1 cellular context compared by ENCODE assay signal in the genomic region with DNA sequence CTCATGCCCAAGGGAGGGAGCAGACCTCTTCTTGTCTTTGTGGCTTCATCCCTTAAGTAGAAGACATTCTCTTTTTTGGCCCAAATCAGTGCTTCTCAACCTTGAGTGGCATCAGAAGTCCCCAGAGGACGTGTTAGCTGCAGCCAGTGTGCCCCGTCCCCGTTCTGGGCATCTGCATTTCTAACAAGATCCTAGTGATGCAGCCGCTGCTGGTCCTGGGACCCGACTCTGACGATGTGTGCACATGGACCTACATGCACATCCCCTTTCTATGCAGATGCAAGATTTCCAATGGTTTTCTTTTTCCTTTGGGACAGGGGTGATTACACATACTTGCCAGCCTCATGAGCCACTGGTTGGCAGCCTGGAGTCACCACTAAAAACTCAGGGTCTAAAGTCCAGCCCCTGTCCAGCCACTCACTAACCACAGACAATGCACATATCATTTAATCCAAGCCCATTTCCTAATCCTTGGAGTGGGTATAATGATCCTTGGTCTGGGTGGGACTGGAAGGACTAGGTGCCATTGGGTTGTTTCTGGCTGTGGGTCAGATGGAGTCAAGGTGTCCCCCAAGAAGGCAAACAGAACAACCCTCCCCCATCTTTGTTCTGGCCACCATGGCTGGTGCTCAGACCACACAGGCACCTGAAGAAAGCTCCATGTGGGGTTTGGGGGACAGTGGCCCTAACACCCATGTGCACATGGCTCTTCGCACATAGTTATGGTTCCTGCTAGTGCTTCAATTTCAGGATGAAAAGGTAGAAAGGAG.
TF ChIP-seq lines count a peak whose summit lies in the region.

No MANE protein-coding gene starts in this region.

TF ChIP-seq in GM12878, 131 proteins besides CTCF, POLR2A, EP300 and RAD21:
- TF ChIP-seq, protein P1, sequence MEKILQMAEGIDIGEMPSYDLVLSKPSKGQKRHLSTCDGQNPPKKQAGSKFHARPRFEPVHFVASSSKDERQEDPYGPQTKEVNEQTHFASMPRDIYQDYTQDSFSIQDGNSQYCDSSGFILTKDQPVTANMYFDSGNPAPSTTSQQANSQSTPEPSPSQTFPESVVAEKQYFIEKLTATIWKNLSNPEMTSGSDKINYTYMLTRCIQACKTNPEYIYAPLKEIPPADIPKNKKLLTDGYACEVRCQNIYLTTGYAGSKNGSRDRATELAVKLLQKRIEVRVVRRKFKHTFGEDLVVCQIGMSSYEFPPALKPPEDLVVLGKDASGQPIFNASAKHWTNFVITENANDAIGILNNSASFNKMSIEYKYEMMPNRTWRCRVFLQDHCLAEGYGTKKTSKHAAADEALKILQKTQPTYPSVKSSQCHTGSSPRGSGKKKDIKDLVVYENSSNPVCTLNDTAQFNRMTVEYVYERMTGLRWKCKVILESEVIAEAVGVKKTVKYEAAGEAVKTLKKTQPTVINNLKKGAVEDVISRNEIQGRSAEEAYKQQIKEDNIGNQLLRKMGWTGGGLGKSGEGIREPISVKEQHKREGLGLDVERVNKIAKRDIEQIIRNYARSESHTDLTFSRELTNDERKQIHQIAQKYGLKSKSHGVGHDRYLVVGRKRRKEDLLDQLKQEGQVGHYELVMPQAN (conservative IDR thresholded peaks at IDR 0.05) = no peak
- TF ChIP-seq LARP7 (IDR thresholded peaks at IDR 0.05) (no peak), CBX5 (IDR thresholded peaks at IDR 0.05; ENCODE audit: low read depth) (no peak), IKZF1 (conservative IDR thresholded peaks at IDR 0.05) (no peak), STAT1 (conservative IDR thresholded peaks at IDR 0.05) (no peak), BMI1 (IDR thresholded peaks at IDR 0.05; ENCODE audit: borderline replicate concordance) (no peak), TARDBP (IDR thresholded peaks at IDR 0.05; ENCODE audit: borderline replicate concordance) (no peak), PAX5 (IDR thresholded peaks at IDR 0.05; ENCODE audit: borderline replicate concordance, low read depth, low read length) (no peak), NFYA (IDR thresholded peaks at IDR 0.05; ENCODE audit: borderline replicate concordance, low read depth, low read length) (no peak)
- TF ChIP-seq, protein P2, sequence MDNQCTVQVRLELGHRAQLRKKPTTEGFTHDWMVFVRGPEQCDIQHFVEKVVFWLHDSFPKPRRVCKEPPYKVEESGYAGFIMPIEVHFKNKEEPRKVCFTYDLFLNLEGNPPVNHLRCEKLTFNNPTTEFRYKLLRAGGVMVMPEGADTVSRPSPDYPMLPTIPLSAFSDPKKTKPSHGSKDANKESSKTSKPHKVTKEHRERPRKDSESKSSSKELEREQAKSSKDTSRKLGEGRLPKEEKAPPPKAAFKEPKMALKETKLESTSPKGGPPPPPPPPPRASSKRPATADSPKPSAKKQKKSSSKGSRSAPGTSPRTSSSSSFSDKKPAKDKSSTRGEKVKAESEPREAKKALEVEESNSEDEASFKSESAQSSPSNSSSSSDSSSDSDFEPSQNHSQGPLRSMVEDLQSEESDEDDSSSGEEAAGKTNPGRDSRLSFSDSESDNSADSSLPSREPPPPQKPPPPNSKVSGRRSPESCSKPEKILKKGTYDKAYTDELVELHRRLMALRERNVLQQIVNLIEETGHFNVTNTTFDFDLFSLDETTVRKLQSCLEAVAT (IDR thresholded peaks at IDR 0.05) = no peak
- TF ChIP-seq, protein P3, sequence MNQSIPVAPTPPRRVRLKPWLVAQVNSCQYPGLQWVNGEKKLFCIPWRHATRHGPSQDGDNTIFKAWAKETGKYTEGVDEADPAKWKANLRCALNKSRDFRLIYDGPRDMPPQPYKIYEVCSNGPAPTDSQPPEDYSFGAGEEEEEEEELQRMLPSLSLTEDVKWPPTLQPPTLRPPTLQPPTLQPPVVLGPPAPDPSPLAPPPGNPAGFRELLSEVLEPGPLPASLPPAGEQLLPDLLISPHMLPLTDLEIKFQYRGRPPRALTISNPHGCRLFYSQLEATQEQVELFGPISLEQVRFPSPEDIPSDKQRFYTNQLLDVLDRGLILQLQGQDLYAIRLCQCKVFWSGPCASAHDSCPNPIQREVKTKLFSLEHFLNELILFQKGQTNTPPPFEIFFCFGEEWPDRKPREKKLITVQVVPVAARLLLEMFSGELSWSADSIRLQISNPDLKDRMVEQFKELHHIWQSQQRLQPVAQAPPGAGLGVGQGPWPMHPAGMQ (IDR thresholded peaks at IDR 0.05; ENCODE audit: borderline replicate concordance) = no peak
- TF ChIP-seq, protein P4, sequence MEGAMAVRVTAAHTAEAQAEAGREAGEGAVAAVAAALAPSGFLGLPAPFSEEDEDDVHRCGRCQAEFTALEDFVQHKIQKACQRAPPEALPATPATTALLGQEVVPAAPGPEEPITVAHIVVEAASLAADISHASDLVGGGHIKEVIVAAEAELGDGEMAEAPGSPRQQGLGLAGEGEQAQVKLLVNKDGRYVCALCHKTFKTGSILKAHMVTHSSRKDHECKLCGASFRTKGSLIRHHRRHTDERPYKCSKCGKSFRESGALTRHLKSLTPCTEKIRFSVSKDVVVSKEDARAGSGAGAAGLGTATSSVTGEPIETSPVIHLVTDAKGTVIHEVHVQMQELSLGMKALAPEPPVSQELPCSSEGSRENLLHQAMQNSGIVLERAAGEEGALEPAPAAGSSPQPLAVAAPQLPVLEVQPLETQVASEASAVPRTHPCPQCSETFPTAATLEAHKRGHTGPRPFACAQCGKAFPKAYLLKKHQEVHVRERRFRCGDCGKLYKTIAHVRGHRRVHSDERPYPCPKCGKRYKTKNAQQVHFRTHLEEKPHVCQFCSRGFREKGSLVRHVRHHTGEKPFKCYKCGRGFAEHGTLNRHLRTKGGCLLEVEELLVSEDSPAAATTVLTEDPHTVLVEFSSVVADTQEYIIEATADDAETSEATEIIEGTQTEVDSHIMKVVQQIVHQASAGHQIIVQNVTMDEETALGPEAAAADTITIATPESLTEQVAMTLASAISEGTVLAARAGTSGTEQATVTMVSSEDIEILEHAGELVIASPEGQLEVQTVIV (IDR thresholded peaks at IDR 0.05; ENCODE audit: borderline replicate concordance, partially characterized antibody) = no peak
